Comparison of ENCODE assay signal across 9 cellular contexts in genomic region chr10:96395931-96396877, GRCh38. TPM values are rescaled to one million over a fixed set of nuclear protein-coding genes. Genes with fewer than 3 reads are reported as not detected.
DNase-seq lines count a peak whose midpoint lies in the region; ATAC-seq, FAIRE-seq and TF ChIP-seq lines count a peak whose summit lies in the region.
"Had no signal": no experiment of that assay in that cellular context is flagged by ENCODE, and none has a peak within 500 bp of the region (broad histone marks: within the 10 kb centered on the region; RNA-seq: fewer than 3 reads in every experiment).

No MANE protein-coding gene starts in this region.

- ATAC-seq in pancreas (peak; percentile 88 to 97 (median 96)), upper lobe of left lung (ENCODE audit: low FRiP score in 2 of 2) (peak; percentile 70 to 85), GM21786 (IDR thresholded peaks at IDR 0.05; ENCODE audit: unreplicated experiment) (no peak)

- H3K4me1 ChIP-seq in pancreas (peaks cover 0 to 1% (median under 1%) of the 10 kb centered on the region in 3 donors), upper lobe of left lung (peaks cover 0 to 7% (median 0%) of the 10 kb centered on the region in 4 donors)

- TF ChIP-seq POLR2A in upper lobe of left lung (IDR thresholded peaks at IDR 0.05), result no peak

- TF ChIP-seq EP300 in upper lobe of left lung (IDR thresholded peaks at IDR 0.05), result no peak

- H3K27ac ChIP-seq in pancreas, result no peak overlapping the region
- no peak overlapping the region for H3K27ac ChIP-seq in upper lobe of left lung
- H3K27ac ChIP-seq: epithelial cell of prostate had no signal

- intact Hi-C loops in pancreas (cut with DNase I), result loop anchor here in 1 of 3 donors (10.0 kb wide), 1 partner anchor 119 kb away; the partner anchor contains the start of gene TLL2

- H3K4me3 ChIP-seq in pancreas (peak overlapping the region in 2 of 4 donors; percentile 23 to 29), upper lobe of left lung (no peak overlapping the region)

- peak; percentile 5 for DNase-seq in DMS79 (lab: John Stamatoyannopoulos, UW)
- DNase-seq in HS-5 (ENCODE audit: low read depth), result peak; percentile 23
- peak; percentile 16 to 42 for DNase-seq in SHP77 (lab: John Stamatoyannopoulos, UW)
- peak; percentile 63 for DNase-seq in activated naive CD4-positive, alpha-beta T cell treated with Interleukin-2 at 50 U/mL for 16 hours
- peak; percentile 76 for DNase-seq in glomerular visceral epithelial cell (ENCODE audit: extremely low spot score)
- DNase-seq in pancreas, result peak in 5 of 6 donors; percentile 58 to 75 (median 62)
- DNase-seq in upper lobe of left lung, result peak in 1 of 2 donors; percentile 58

- TF ChIP-seq CTCF in pancreas (IDR thresholded peaks at IDR 0.05), result peak; percentile 73 to 88 (median 79)
- peak; percentile 66 to 84 (median 74) for TF ChIP-seq CTCF in upper lobe of left lung (IDR thresholded peaks at IDR 0.05)

- no peaks in the 10 kb centered on the region for H3K9me3 ChIP-seq in pancreas
- H3K9me3 ChIP-seq in upper lobe of left lung, result no peaks in the 10 kb centered on the region

- H3K36me3 ChIP-seq in pancreas, result no peaks in the 10 kb centered on the region
- no peaks in the 10 kb centered on the region for H3K36me3 ChIP-seq in upper lobe of left lung

- 10 to 13% methylated on average over 24 of the region's 24 CpGs for WGBS in pancreas, 2 donors
- 27 to 28% methylated on average over 24 of the region's 24 CpGs for WGBS in upper lobe of left lung, 2 donors

- no peaks in the 10 kb centered on the region for H3K27me3 ChIP-seq in pancreas
- H3K27me3 ChIP-seq in upper lobe of left lung, result no peaks in the 10 kb centered on the region

- FAIRE-seq in pancreas (lab: Jason Lieb, UNC), result no peak

RNA-seq across cellular contexts. Expression of gene OPALIN, which starts 37.4 kb away (rescaled TPM):
- total RNA-seq in pancreas, result not detected
- not detected for polyA plus RNA-seq in pancreas
- total RNA-seq in upper lobe of left lung, result not detected
